Comparison of ENCODE assay signal across 9 cellular contexts in the genomic region with DNA sequence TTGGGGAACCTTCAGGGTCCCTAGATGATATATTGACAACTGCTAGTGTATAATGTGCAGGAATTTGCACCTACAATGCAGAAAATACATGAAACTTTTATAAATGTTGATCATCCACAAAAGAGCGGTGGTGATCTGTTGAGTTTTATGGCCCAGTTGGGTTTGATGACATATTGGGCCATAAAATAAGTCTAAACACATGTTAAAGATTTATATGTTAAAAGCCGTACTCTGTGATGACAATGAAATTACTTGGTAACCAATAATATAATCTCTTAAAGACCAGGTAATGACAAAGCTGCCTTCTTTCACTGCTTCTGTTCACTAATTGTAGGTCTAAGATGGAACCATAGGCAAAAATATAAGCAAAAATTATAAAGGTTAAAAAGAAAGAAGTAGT.
"Had no signal": no experiment of that assay in that cellular context is flagged by ENCODE, and none has a peak within 500 bp of the region (broad histone marks: within the 10 kb centered on the region; RNA-seq: fewer than 3 reads in every experiment).

No MANE protein-coding gene starts in this region.

- H3K36me3 ChIP-seq: HAP-1 had no signal

- H3K9ac ChIP-seq: GM23248 had no signal

- H3K4me3 ChIP-seq: GM23248, HAP-1 had no signal

- H3K27ac ChIP-seq: GM23248, HL-60 had no signal

- H3K9me3 ChIP-seq: HAP-1 had no signal

- DNase-seq: GM23248, GOT3, H7, HFFc6, KBM-7 had no signal

- ATAC-seq: HCT116, HepG2 had no signal
